In genomic region chr10:77864151-77864851, GRCh38 we compare ENCODE assay signal across 1 cellular context.
TF ChIP-seq lines count a peak whose summit lies in the region.

No MANE protein-coding gene starts in this region.

TF ChIP-seq in GM23338, 12 proteins besides CTCF, POLR2A, EP300 and RAD21 (continued from another document):
- TF ChIP-seq ZNF462 (CRISPR knock-in tag; IDR thresholded peaks at IDR 0.05) (no peak), JUNB (IDR thresholded peaks at IDR 0.05; ENCODE audit: unreplicated experiment) (no peak), EZH2phosphoT487 (IDR thresholded peaks at IDR 0.05; ENCODE audit: unreplicated experiment) (no peak), ZNF331 (CRISPR knock-in tag; IDR thresholded peaks at IDR 0.05; ENCODE audit: low read depth) (no peak), ZNF114 (CRISPR knock-in tag; IDR thresholded peaks at IDR 0.05) (no peak), STAT1 (IDR thresholded peaks at IDR 0.05; ENCODE audit: unreplicated experiment) (no peak), NANOG (IDR thresholded peaks at IDR 0.05; ENCODE audit: borderline replicate concordance) (no peak), EZH2 (IDR thresholded peaks at IDR 0.05; ENCODE audit: low read depth, unreplicated experiment) (no peak), CREB1 (CRISPR knock-in tag; IDR thresholded peaks at IDR 0.05; ENCODE audit: low read depth) (no peak), POLR2AphosphoS5 (IDR thresholded peaks at IDR 0.05; ENCODE audit: low read depth) (no peak)
